In genomic region chr5:154788212-154788611, GRCh38 we compare ENCODE assay signal across 16 cellular contexts. TPM values are rescaled to one million over a fixed set of nuclear protein-coding genes. Genes with fewer than 3 reads are reported as not detected.
A peak's percentile ranks its signal among the peaks of the same experiment; 100 is the strongest.
DNase-seq lines count a peak whose midpoint lies in the region; ATAC-seq and TF ChIP-seq lines count a peak whose summit lies in the region.
"Had no signal": no experiment of that assay in that cellular context is flagged by ENCODE, and none has a peak within 500 bp of the region (broad histone marks: within the 10 kb centered on the region; RNA-seq: fewer than 3 reads in every experiment).

No MANE protein-coding gene starts in this region.

- TF ChIP-seq POLR2A in spleen (IDR thresholded peaks at IDR 0.05): no peak

- WGBS in spleen, 5 donors: 27 to 45% (median 34%) methylated on average over 5 of the region's 5 CpGs

- no peak for DNase-seq in activated T-cell treated with anti-CD3 and anti-CD28 coated beads, Interleukin-2, amount 50 U/mL, for 72 hours
- DNase-seq in activated T-cell treated with anti-CD3 and anti-CD28 coated beads, Interleukin-2, amount 50 U/mL, for 1 hour: no peak
- DNase-seq in T-helper 17 cell (no peak), endothelial cell (ENCODE audit: low spot score) (no peak), spleen (peak; percentile 40), NOMO-1 treated with dmso at 0.1 percent for 144 hours (lab: John Stamatoyannopoulos, UW; ENCODE audit: unreplicated experiment) (no peak), HuH-7.5 (ENCODE audit: low spot score) (no peak), cortex of kidney (lab: John Stamatoyannopoulos, UW) (no peak)
- DNase-seq: hypothalamus; NCI-H1436; NCI-H69; pancreas; SHP77; stimulated activated CD4-positive, alpha-beta T cell treated with anti-CD3 and anti-CD28 coated beads, Interleukin-15, amount 100 ng/mL, for 24 hours had no signal

- intact Hi-C loops in spleen (cut with DNase I; ENCODE audit: low total_unique reads): no loop called here

- H3K4me1 Mint-ChIP-seq in activated T-cell treated with anti-CD3 and anti-CD28 coated beads, Interleukin-2, amount 50 U/mL, for 72 hours (ENCODE audit: low read depth): peaks cover 36% of the 10 kb centered on the region
- H3K4me1 Mint-ChIP-seq in T-helper 17 cell: peaks cover 51% of the 10 kb centered on the region
- H3K4me1 Mint-ChIP-seq in endothelial cell (ENCODE audit: unreplicated experiment): peaks cover 59% of the 10 kb centered on the region

- H3K27me3 ChIP-seq in spleen (replicated peaks in 1 of 7): no peaks in the 10 kb centered on the region
- H3K27me3 ChIP-seq: cardiac muscle cell, pancreas had no signal

- H3K27me3 Mint-ChIP-seq in activated T-cell treated with anti-CD3 and anti-CD28 coated beads, Interleukin-2, amount 50 U/mL, for 72 hours (ENCODE audit: low read depth): no peaks in the 10 kb centered on the region
- H3K27me3 Mint-ChIP-seq in T-helper 17 cell: no peaks in the 10 kb centered on the region
- H3K27me3 Mint-ChIP-seq in endothelial cell (ENCODE audit: unreplicated experiment): peaks cover 2% of the 10 kb centered on the region

- TF ChIP-seq CTCF in endothelial cell (IDR thresholded peaks at IDR 0.05; ENCODE audit: unreplicated experiment) (no peak), spleen (IDR thresholded peaks at IDR 0.05 in 8 of 11, conservative IDR thresholded peaks at IDR 0.05 in 3 of 11) (no peak)

- no peak for ATAC-seq in activated T-cell treated with anti-CD3 and anti-CD28 coated beads, Interleukin-2, amount 50 U/mL, for 72 hours (replicated peaks in 1 of 2)
- no peak for ATAC-seq in T-helper 17 cell
- ATAC-seq: pancreas had no signal

- no peak overlapping the region for H3K4me3 Mint-ChIP-seq in activated T-cell treated with anti-CD3 and anti-CD28 coated beads, Interleukin-2, amount 50 U/mL, for 72 hours
- H3K4me3 Mint-ChIP-seq in T-helper 17 cell: no peak overlapping the region
- H3K4me3 Mint-ChIP-seq in endothelial cell (ENCODE audit: unreplicated experiment): peak overlapping the region; percentile 82

- H3K4me1 ChIP-seq in spleen: peaks cover 27 to 74% (median 57%) of the 10 kb centered on the region in 6 donors

- H3K4me3 ChIP-seq in spleen: no peak overlapping the region
- H3K4me3 ChIP-seq: cardiac muscle cell, lung, pancreas had no signal

- no peaks in the 10 kb centered on the region for H3K9me3 Mint-ChIP-seq in activated T-cell treated with anti-CD3 and anti-CD28 coated beads, Interleukin-2, amount 50 U/mL, for 72 hours
- no peaks in the 10 kb centered on the region for H3K9me3 Mint-ChIP-seq in endothelial cell (ENCODE audit: unreplicated experiment)

- peaks cover 0 to 36% (median 27%) of the 10 kb centered on the region in 6 donors for H3K36me3 ChIP-seq in spleen
- H3K36me3 ChIP-seq: cardiac muscle cell had no signal

- peak overlapping the region; percentile 83 for H3K27ac Mint-ChIP-seq in activated T-cell treated with anti-CD3 and anti-CD28 coated beads, Interleukin-2, amount 50 U/mL, for 72 hours
- H3K27ac Mint-ChIP-seq in T-helper 17 cell (peak overlapping the region; percentile 94), endothelial cell (ENCODE audit: unreplicated experiment) (peak overlapping the region; percentile 93)

- peak overlapping the region in 4 of 8 donors; percentile 9 to 53 (median 36) for H3K27ac ChIP-seq in spleen
- H3K27ac ChIP-seq: cardiac muscle cell, pancreas had no signal

- no peaks in the 10 kb centered on the region for H3K9me3 ChIP-seq in T-helper 17 cell (ENCODE audit: control insufficient read depth, low read length, poor library complexity, severe bottlenecking)
- H3K9me3 ChIP-seq in spleen: no peaks in the 10 kb centered on the region
- H3K9me3 ChIP-seq: pancreas had no signal

- peaks cover 2 to 10% of the 10 kb centered on the region in 2 donors for H3K36me3 Mint-ChIP-seq in activated T-cell treated with anti-CD3 and anti-CD28 coated beads, Interleukin-2, amount 50 U/mL, for 72 hours (ENCODE audit: insufficient read depth in 2 of 2)
- peaks cover 5% of the 10 kb centered on the region for H3K36me3 Mint-ChIP-seq in T-helper 17 cell (ENCODE audit: low read depth)
- H3K36me3 Mint-ChIP-seq in endothelial cell (ENCODE audit: low read depth, unreplicated experiment): peaks cover 18% of the 10 kb centered on the region

RNA-seq across cellular contexts. Expression of gene LARP1, which starts 33.0 kb away (rescaled TPM):
- total RNA-seq in activated T-cell treated with anti-CD3 and anti-CD28 coated beads, Interleukin-2, amount 50 U/mL, for 72 hours: 100 to 1,000 TPM; 248 to 266 TPM
- 100 to 1,000 TPM; 121 to 125 TPM for total RNA-seq in T-helper 17 cell
- total RNA-seq in endothelial cell (ENCODE audit: unreplicated experiment): 198 TPM
- 100 to 1,000 TPM; 111 to 168 (median 142) TPM for total RNA-seq in spleen
- 10 to 100 TPM; 13.8 to 32.2 (median 15.3) TPM for polyA plus RNA-seq in spleen
